ENCODE assay signal across 17 cellular contexts in genomic region chr4:124386163-124386562, GRCh38.
DNase-seq lines count a peak whose midpoint lies in the region; ATAC-seq, FAIRE-seq and TF ChIP-seq lines count a peak whose summit lies in the region.
"Had no signal": no experiment of that assay in that cellular context is flagged by ENCODE, and none has a peak within 500 bp of the region (broad histone marks: within the 10 kb centered on the region; RNA-seq: fewer than 3 reads in every experiment).

No MANE protein-coding gene starts in this region.

- H4K20me1 ChIP-seq in keratinocyte (ENCODE audit: control insufficient read depth, extremely low read depth, insufficient read depth, low read length) = no peaks in the 10 kb centered on the region

- H3K9me3 ChIP-seq in keratinocyte (ENCODE audit: control insufficient read depth, low read depth, low read length) (no peaks in the 10 kb centered on the region), thoracic aorta (no peaks in the 10 kb centered on the region), spleen (no peaks in the 10 kb centered on the region)
- H3K9me3 ChIP-seq: SJSA1 had no signal

- H3K79me2 ChIP-seq in keratinocyte (ENCODE audit: control insufficient read depth, insufficient read depth, low read length) = no peaks in the 10 kb centered on the region

- H3K9ac ChIP-seq in keratinocyte (ENCODE audit: control insufficient read depth, extremely low read depth, insufficient read depth, low read length) = no peak overlapping the region

- H3K4me2 ChIP-seq in keratinocyte (ENCODE audit: control insufficient read depth, extremely low read depth, insufficient read depth, low read depth, low read length) = no peak overlapping the region

- intact Hi-C loops in spleen (cut with DNase I; ENCODE audit: low total_unique reads) = no loop called here

- TF ChIP-seq POLR2A in H54 (IDR thresholded peaks at IDR 0.05; ENCODE audit: low read depth, low read length) (no peak), spleen (IDR thresholded peaks at IDR 0.05) (no peak)

- no peak for FAIRE-seq in keratinocyte (lab: Jason Lieb, UNC)
- FAIRE-seq in H54 (lab: Jason Lieb, UNC) = no peak

- H3K27me3 ChIP-seq in keratinocyte (ENCODE audit: control insufficient read depth, extremely low read depth, insufficient read depth, low read length) (no peaks in the 10 kb centered on the region), thoracic aorta (replicated peaks; ENCODE audit: insufficient read depth) (no peaks in the 10 kb centered on the region), spleen (replicated peaks in 1 of 7) (no peaks in the 10 kb centered on the region)
- H3K27me3 ChIP-seq: SJSA1 had no signal

- H3K27ac ChIP-seq in keratinocyte (ENCODE audit: control insufficient read depth, insufficient read depth, low read length) = no peak overlapping the region
- H3K27ac ChIP-seq in thoracic aorta = no peak overlapping the region
- no peak overlapping the region for H3K27ac ChIP-seq in spleen
- H3K27ac ChIP-seq: SJSA1 had no signal

- peak overlapping the region; percentile 13 for H2AFZ ChIP-seq in keratinocyte (ENCODE audit: control insufficient read depth, low read length)

- H3K4me1 ChIP-seq in keratinocyte (ENCODE audit: control insufficient read depth, extremely low read depth, insufficient read depth, low read length) (peaks cover 3% of the 10 kb centered on the region), thoracic aorta (ENCODE audit: control insufficient read depth in 1 of 2, low read depth in 2 of 2) (peaks cover 0 to 6% of the 10 kb centered on the region in 2 donors), spleen (no peaks in the 10 kb centered on the region)
- H3K4me1 ChIP-seq: SJSA1 had no signal

- no peaks in the 10 kb centered on the region for H3K9me1 ChIP-seq in keratinocyte (ENCODE audit: control insufficient read depth, extremely low read depth, insufficient read depth, low read length)

- H3K36me3 ChIP-seq in keratinocyte (ENCODE audit: control insufficient read depth in 2 of 2, extremely low read depth in 1 of 2, insufficient read depth in 2 of 2, low read length in 2 of 2) (no peaks in the 10 kb centered on the region), thoracic aorta (no peaks in the 10 kb centered on the region), spleen (no peaks in the 10 kb centered on the region)
- H3K36me3 ChIP-seq: SJSA1 had no signal

- DNase-seq in M059J (ENCODE audit: low read depth) (peak; percentile 18), dermis microvascular lymphatic vessel endothelial cell (ENCODE audit: low read depth in 2 of 2) (peak; percentile 26 to 41), keratinocyte (ENCODE audit: low read depth, low spot score) (no peak), thoracic aorta (ENCODE audit: low spot score) (no peak), epidermal melanocyte (ENCODE audit: insufficient read length, low spot score) (no peak), H54 (ENCODE audit: insufficient read length, low spot score) (no peak), spleen (no peak)
- DNase-seq: CD8-positive, alpha-beta T cell; DND-41; GF-D8; MV-4-11; NCI-H1436; NCI-H226; NCI-H526 treated with DMSO at 0.1 percent for 48 hours; NK-92 treated with Interleukin-12 subunit alpha and Interleukin-12 subunit beta, amount 100 ng/mL, for 24 hours had no signal

- ATAC-seq in thoracic aorta (ENCODE audit: insufficient number of reproducible peaks, low FRiP score, low read depth) = peak; percentile 44
- ATAC-seq: CD8-positive, alpha-beta T cell; HCT116 had no signal

- dilution Hi-C loops in keratinocyte (cut with MboI; ENCODE audit: extremely low pct_ligation_motif_present, low sequenced_read_pairs) = no loop called here

- TF ChIP-seq CTCF in keratinocyte (optimal IDR thresholded peaks at IDR 0.05 in 1 of 3, IDR thresholded peaks at IDR 0.05 in 1 of 3, conservative IDR thresholded peaks at IDR 0.05 in 1 of 3; ENCODE audit: extremely low read depth in 1 of 3, insufficient read depth in 2 of 3, low read length in 3 of 3) (no peak), thoracic aorta (IDR thresholded peaks at IDR 0.05) (no peak), spleen (IDR thresholded peaks at IDR 0.05 in 8 of 11, conservative IDR thresholded peaks at IDR 0.05 in 3 of 11) (no peak)

- no peak overlapping the region for H3K4me3 ChIP-seq in keratinocyte (ENCODE audit: control insufficient read depth in 2 of 3, extremely low read depth in 1 of 3, insufficient read depth in 2 of 3, low read depth in 1 of 3, low read length in 3 of 3)
- H3K4me3 ChIP-seq in thoracic aorta = peak overlapping the region; percentile 19
- H3K4me3 ChIP-seq in spleen = no peak overlapping the region
- H3K4me3 ChIP-seq: SJSA1 had no signal

- 80 to 92% (median 89%) methylated on average over 4 of the region's 4 CpGs for WGBS in spleen, 5 donors

Comparison
In these comparisons a context has a peak if more than half of its experiments do, and no peak if none do; other contexts are left out.
1. DNase-seq: peak in M059J (single experiment) and dermis microvascular lymphatic vessel endothelial cell (2 of 2); none in keratinocyte (single experiment), thoracic aorta (single experiment), epidermal melanocyte (single experiment), H54 (single experiment) and spleen (single experiment).